In the genomic region with DNA sequence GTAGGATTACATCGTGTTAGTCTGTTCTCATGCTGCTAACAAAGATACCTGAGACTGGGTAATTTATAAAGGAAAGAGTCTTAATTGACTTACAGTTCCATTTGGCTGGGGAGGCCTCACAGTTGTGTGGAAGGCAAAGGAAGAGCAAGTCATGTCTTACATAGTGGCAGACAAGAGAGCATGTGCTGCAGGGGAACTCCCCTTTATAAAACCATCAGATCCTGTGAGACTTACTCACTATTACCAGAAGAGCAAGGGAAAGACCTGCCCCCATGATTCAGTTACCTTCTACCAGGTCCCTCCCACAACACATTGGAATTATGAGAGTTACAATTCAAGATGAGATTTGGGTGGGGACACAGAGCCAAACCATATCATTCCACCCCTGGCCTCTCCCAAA, we compare ENCODE assay signal across 20 cellular contexts. TPM values are rescaled to one million over a fixed set of nuclear protein-coding genes. Genes with fewer than 3 reads are reported as not detected.
DNase-seq lines count a peak whose midpoint lies in the region; ATAC-seq and TF ChIP-seq lines count a peak whose summit lies in the region.
"Had no signal": no experiment of that assay in that cellular context is flagged by ENCODE, and none has a peak within 500 bp of the region (broad histone marks: within the 10 kb centered on the region; RNA-seq: fewer than 3 reads in every experiment).

No MANE protein-coding gene starts in this region.

- no peak for TF ChIP-seq CTCF in activated CD8-positive, alpha-beta T cell treated with anti-CD3 and anti-CD28 coated beads for 36 hours (IDR thresholded peaks at IDR 0.05)
- TF ChIP-seq CTCF in epithelial cell of esophagus (IDR thresholded peaks at IDR 0.05; ENCODE audit: insufficient read depth, low read depth, low read length, missing control alignments) (no peak), type B pancreatic cell (conservative IDR thresholded peaks at IDR 0.05) (no peak)

- peak overlapping the region; percentile 14 for H3K4me3 Mint-ChIP-seq in activated CD8-positive, alpha-beta T cell treated with anti-CD3 and anti-CD28 coated beads for 36 hours
- no peak overlapping the region for H3K4me3 Mint-ChIP-seq in activated CD8-positive, alpha-beta T cell treated with anti-CD3 and anti-CD28 coated beads, Interleukin-2, amount 10 ng/mL, durations not matched to agents 7 days and 5 days
- H3K4me3 Mint-ChIP-seq in type B pancreatic cell: no peak overlapping the region

- H3K4me1 Mint-ChIP-seq in activated CD8-positive, alpha-beta T cell treated with anti-CD3 and anti-CD28 coated beads for 36 hours (ENCODE audit: low read depth): peaks cover 56% of the 10 kb centered on the region
- peaks cover 35% of the 10 kb centered on the region for H3K4me1 Mint-ChIP-seq in activated CD8-positive, alpha-beta T cell treated with anti-CD3 and anti-CD28 coated beads, Interleukin-2, amount 10 ng/mL, durations not matched to agents 7 days and 5 days (ENCODE audit: low read depth)
- peaks cover 10% of the 10 kb centered on the region for H3K4me1 Mint-ChIP-seq in type B pancreatic cell (ENCODE audit: unreplicated experiment)

- POLR2A ChIA-PET in activated CD8-positive, alpha-beta T cell treated with anti-CD3 and anti-CD28 coated beads for 36 hours (lab: Charles Lee): interaction anchor here (0.6 to 1.6 kb wide), 3 partner anchors 10 to 1625 kb away, joined by 3 to 7 read pairs (median 4); no protein-coding TSS in a partner anchor
- POLR2A ChIA-PET in activated CD8-positive, alpha-beta T cell treated with anti-CD3 and anti-CD28 coated beads, Interleukin-2, amount 10 ng/mL, durations not matched to agents 7 days and 5 days (lab: Charles Lee): no interaction called here

- no peak overlapping the region for H3K4me3 ChIP-seq in epithelial cell of esophagus (ENCODE audit: low read length)
- H3K4me3 ChIP-seq: GM12878, right atrium auricular region had no signal

- H3K9me3 Mint-ChIP-seq in activated CD8-positive, alpha-beta T cell treated with anti-CD3 and anti-CD28 coated beads for 36 hours: peaks cover 7% of the 10 kb centered on the region
- H3K9me3 Mint-ChIP-seq in activated CD8-positive, alpha-beta T cell treated with anti-CD3 and anti-CD28 coated beads, Interleukin-2, amount 10 ng/mL, durations not matched to agents 7 days and 5 days (ENCODE audit: insufficient read depth): no peaks in the 10 kb centered on the region
- H3K9me3 Mint-ChIP-seq in type B pancreatic cell: no peaks in the 10 kb centered on the region
- H3K9me3 Mint-ChIP-seq: brain had no signal

- H3K27ac Mint-ChIP-seq in activated CD8-positive, alpha-beta T cell treated with anti-CD3 and anti-CD28 coated beads for 36 hours: peak overlapping the region; percentile 89
- no peak overlapping the region for H3K27ac Mint-ChIP-seq in activated CD8-positive, alpha-beta T cell treated with anti-CD3 and anti-CD28 coated beads, Interleukin-2, amount 10 ng/mL, durations not matched to agents 7 days and 5 days
- H3K27ac Mint-ChIP-seq in type B pancreatic cell: no peak overlapping the region
- H3K27ac Mint-ChIP-seq: brain had no signal

- CTCF ChIA-PET in activated CD8-positive, alpha-beta T cell treated with anti-CD3 and anti-CD28 coated beads for 36 hours (lab: Charles Lee): interaction anchor here (1.4 to 2.7 kb wide), 2 partner anchors 15 to 30 kb away, joined by 3 to 12 read pairs; no protein-coding TSS in a partner anchor
- CTCF ChIA-PET in activated CD8-positive, alpha-beta T cell treated with anti-CD3 and anti-CD28 coated beads, Interleukin-2, amount 10 ng/mL, durations not matched to agents 7 days and 5 days (lab: Charles Lee): no interaction called here

- no peaks in the 10 kb centered on the region for H3K27me3 Mint-ChIP-seq in activated CD8-positive, alpha-beta T cell treated with anti-CD3 and anti-CD28 coated beads for 36 hours
- H3K27me3 Mint-ChIP-seq in activated CD8-positive, alpha-beta T cell treated with anti-CD3 and anti-CD28 coated beads, Interleukin-2, amount 10 ng/mL, durations not matched to agents 7 days and 5 days (ENCODE audit: low read depth): no peaks in the 10 kb centered on the region
- no peaks in the 10 kb centered on the region for H3K27me3 Mint-ChIP-seq in type B pancreatic cell

- peak; percentile 52 for ATAC-seq in activated CD8-positive, alpha-beta T cell treated with anti-CD3 and anti-CD28 coated beads for 36 hours
- ATAC-seq in activated CD8-positive, alpha-beta T cell treated with anti-CD3 and anti-CD28 coated beads, Interleukin-2, amount 10 ng/mL, durations not matched to agents 7 days and 5 days: no peak
- ATAC-seq: GM12878, SK-N-SH treated with all-trans-retinoic acid at 6 μM for 48 hours had no signal

- DNase-seq in activated CD8-positive, alpha-beta T cell treated with anti-CD3 and anti-CD28 coated beads for 36 hours: peak; percentile 58
- no peak for DNase-seq in activated CD8-positive, alpha-beta T cell treated with anti-CD3 and anti-CD28 coated beads, Interleukin-2, amount 10 ng/mL, durations not matched to agents 7 days and 5 days
- peak; percentile 17 to 23 for DNase-seq in activated CD4-positive, alpha-beta T cell treated with anti-CD3 and anti-CD28 coated beads, Interleukin-2, amount 50 U/mL, for 48 hours
- DNase-seq in epithelial cell of esophagus (ENCODE audit: low read depth) (peak; percentile 64), DMS79 treated with DMSO at 0.1 percent for 48 hours (lab: John Stamatoyannopoulos, UW) (no peak), NCI-H1694 treated with DMSO at 0.1 percent for 48 hours (lab: John Stamatoyannopoulos, UW) (no peak), type B pancreatic cell (ENCODE audit: extremely low spot score, unreplicated experiment) (no peak)
- DNase-seq in stimulated activated CD4-positive, alpha-beta T cell treated with anti-CD3 and anti-CD28 coated beads, TNF-alpha, amount 100 ng/mL, for 24 hours (ENCODE audit: low read depth in 3 of 3): peak; percentile 3 to 7 (median 4)
- DNase-seq: ACHN; activated CD8-positive, alpha-beta memory T cell treated with anti-CD3 and anti-CD28 coated beads for 24 hours; C1 segment of cervical spinal cord; cortex of kidney; GF-D8; NCI-H2081 treated with DMSO at 0.1 percent for 48 hours; occipital lobe; RPMI8226 had no signal

- intact Hi-C loops in activated CD8-positive, alpha-beta T cell treated with anti-CD3 and anti-CD28 coated beads for 36 hours (cut with micrococcal nuclease): loop anchor here (5.0 kb wide), 1 partner anchor 773 kb away; a partner anchor contains a TSS

- peaks cover 46% of the 10 kb centered on the region for H3K36me3 Mint-ChIP-seq in activated CD8-positive, alpha-beta T cell treated with anti-CD3 and anti-CD28 coated beads for 36 hours (ENCODE audit: low read depth)
- peaks cover 26% of the 10 kb centered on the region for H3K36me3 Mint-ChIP-seq in activated CD8-positive, alpha-beta T cell treated with anti-CD3 and anti-CD28 coated beads, Interleukin-2, amount 10 ng/mL, durations not matched to agents 7 days and 5 days (ENCODE audit: low read depth)
- peaks cover 11% of the 10 kb centered on the region for H3K36me3 Mint-ChIP-seq in type B pancreatic cell

RNA-seq across cellular contexts. Expression of a gene that starts 3.4 kb away (rescaled TPM):
- 10 to 100 TPM; 28.5 to 31.0 TPM for total RNA-seq in activated CD8-positive, alpha-beta T cell treated with anti-CD3 and anti-CD28 coated beads for 36 hours
- 10 to 100 TPM; 14.2 to 14.3 TPM for total RNA-seq in activated CD8-positive, alpha-beta T cell treated with anti-CD3 and anti-CD28 coated beads, Interleukin-2, amount 10 ng/mL, durations not matched to agents 7 days and 5 days
- 12.4 and 13.4 TPM in 2 replicates for total RNA-seq in type B pancreatic cell (ENCODE audit: low replicate concordance)

Comparison
In these comparisons a context has a peak if more than half of its experiments do, and no peak if none do; other contexts are left out.
1. DNase-seq: peak in activated CD8-positive, alpha-beta T cell treated with anti-CD3 and anti-CD28 coated beads for 36 hours (single experiment), activated CD4-positive, alpha-beta T cell treated with anti-CD3 and anti-CD28 coated beads, Interleukin-2, amount 50 U/mL, for 48 hours (2 of 2), epithelial cell of esophagus (single experiment) and stimulated activated CD4-positive, alpha-beta T cell treated with anti-CD3 and anti-CD28 coated beads, TNF-alpha, amount 100 ng/mL, for 24 hours (3 of 3); none in activated CD8-positive, alpha-beta T cell treated with anti-CD3 and anti-CD28 coated beads, Interleukin-2, amount 10 ng/mL, durations not matched to agents 7 days and 5 days (single experiment), DMS79 treated with DMSO at 0.1 percent for 48 hours (single experiment), NCI-H1694 treated with DMSO at 0.1 percent for 48 hours (single experiment) and type B pancreatic cell (single experiment).